Comparison of ENCODE assay signal across 35 cellular contexts in genomic region chr4:26447378-26447777, GRCh38. TPM values are rescaled to one million over a fixed set of nuclear protein-coding genes. Genes with fewer than 3 reads are reported as not detected.
"Had no signal": no experiment of that assay in that cellular context is flagged by ENCODE, and none has a peak within 500 bp of the region (broad histone marks: within the 10 kb centered on the region; RNA-seq: fewer than 3 reads in every experiment).

No MANE protein-coding gene starts in this region.

- H3K4me1 ChIP-seq: ascending aorta, esophagus muscularis mucosa, foreskin keratinocyte, gastrocnemius medialis, heart left ventricle had no signal

- H3K27ac ChIP-seq: ascending aorta, esophagus muscularis mucosa, foreskin keratinocyte, gastrocnemius medialis, heart left ventricle, VCaP had no signal

- H3K9me3 Mint-ChIP-seq: activated naive CD4-positive, alpha-beta T cell treated with anti-CD3 and anti-CD28 coated beads, Interleukin-2, amount 10 ng/mL, durations not matched to agents 7 days and 5 days; activated naive CD8-positive, alpha-beta T cell treated with anti-CD3 and anti-CD28 coated beads, Interleukin-2, amount 10 ng/mL, durations not matched to agents 7 days and 5 days; effector memory CD8-positive, alpha-beta T cell; T-helper 2 cell treated with Interferon-gamma antibody and Interleukin-4, amounts not matched to agents 5 μg/mL and 100 μg/mL, for 36 hours had no signal

- ATAC-seq: activated CD4-positive, CD25-positive, alpha-beta regulatory T cell treated with anti-CD3 and anti-CD28 coated beads, Interleukin-2, amount 50 U/mL, for 24 hours; activated CD8-positive, alpha-beta T cell treated with anti-CD3 and anti-CD28 coated beads for 36 hours; activated naive CD4-positive, alpha-beta T cell treated with anti-CD3 and anti-CD28 coated beads, Interleukin-2, amount 50 U/mL, for 72 hours; effector memory CD8-positive, alpha-beta T cell; foreskin keratinocyte; gastrocnemius medialis; heart left ventricle; T-helper 17 cell had no signal

- DNase-seq: activated B cell treated with CpG ODN at 0.5 μM for 24 hours; activated CD4-positive, alpha-beta T cell treated with anti-CD3 and anti-CD28 coated beads for 48 hours; activated CD4-positive, alpha-beta T cell treated with anti-CD3 and anti-CD28 coated beads, Interleukin-2, amount 50 U/mL, for 1 hour; activated CD4-positive, alpha-beta T cell treated with anti-CD3 and anti-CD28 coated beads, Interleukin-2, amount 50 U/mL, for 48 hours; activated CD8-positive, alpha-beta memory T cell treated with anti-CD3 and anti-CD28 coated beads for 24 hours; activated CD8-positive, alpha-beta T cell treated with anti-CD3 and anti-CD28 coated beads for 36 hours; activated gamma-delta T cell; activated naive CD4-positive, alpha-beta T cell; activated naive CD4-positive, alpha-beta T cell treated with anti-CD3 and anti-CD28 coated beads, Interleukin-2, amount 10 ng/mL, durations not matched to agents 7 days and 5 days; activated naive CD8-positive, alpha-beta T cell treated with anti-CD3 and anti-CD28 coated beads, Interleukin-2, amount 10 ng/mL, durations not matched to agents 7 days and 5 days; activated T-cell treated with anti-CD3 and anti-CD28 coated beads, Interleukin-2, amount 50 U/mL, for 1 hour; activated T-cell treated with anti-CD3 and anti-CD28 coated beads, Interleukin-2, amount 50 U/mL, for 48 hours; cortex of kidney; dermis blood vessel endothelial cell; effector CD4-positive, alpha-beta T cell; effector memory CD8-positive, alpha-beta T cell; erythroblast; foreskin keratinocyte; gastrocnemius medialis; glutamatergic neuron; heart left ventricle; hypothalamus; T-helper 17 cell; T1000 had no signal

- FAIRE-seq: bronchial epithelial cell, colon had no signal

- H3K27me3 ChIP-seq: ascending aorta, esophagus muscularis mucosa, gastrocnemius medialis, heart left ventricle had no signal

- H3K4me1 Mint-ChIP-seq: activated B cell treated with CpG ODN at 0.5 μM for 24 hours; activated naive CD4-positive, alpha-beta T cell treated with anti-CD3 and anti-CD28 coated beads, Interleukin-2, amount 10 ng/mL, durations not matched to agents 7 days and 5 days; activated naive CD8-positive, alpha-beta T cell treated with anti-CD3 and anti-CD28 coated beads, Interleukin-2, amount 10 ng/mL, durations not matched to agents 7 days and 5 days had no signal

- H3K27me3 Mint-ChIP-seq: activated CD8-positive, alpha-beta T cell treated with anti-CD3 and anti-CD28 coated beads for 36 hours; brain had no signal

- H3K36me3 Mint-ChIP-seq: activated naive CD4-positive, alpha-beta T cell treated with anti-CD3 and anti-CD28 coated beads, Interleukin-2, amount 10 ng/mL, durations not matched to agents 7 days and 5 days had no signal

- H3K27ac Mint-ChIP-seq: activated B cell treated with CpG ODN at 0.5 μM for 24 hours; activated CD8-positive, alpha-beta T cell treated with anti-CD3 and anti-CD28 coated beads for 36 hours; activated naive CD4-positive, alpha-beta T cell treated with anti-CD3 and anti-CD28 coated beads, Interleukin-2, amount 10 ng/mL, durations not matched to agents 7 days and 5 days; activated naive CD8-positive, alpha-beta T cell treated with anti-CD3 and anti-CD28 coated beads, Interleukin-2, amount 10 ng/mL, durations not matched to agents 7 days and 5 days; brain; effector memory CD8-positive, alpha-beta T cell; T-helper 17 cell; T-helper 2 cell treated with Interferon-gamma antibody and Interleukin-4, amounts not matched to agents 5 μg/mL and 100 μg/mL, for 36 hours had no signal

- H3K36me3 ChIP-seq: ascending aorta, esophagus muscularis mucosa, gastrocnemius medialis, heart left ventricle had no signal

- H3K4me3 Mint-ChIP-seq: activated B cell treated with CpG ODN at 0.5 μM for 24 hours; activated CD8-positive, alpha-beta T cell treated with anti-CD3 and anti-CD28 coated beads for 36 hours; activated naive CD4-positive, alpha-beta T cell treated with anti-CD3 and anti-CD28 coated beads, Interleukin-2, amount 10 ng/mL, durations not matched to agents 7 days and 5 days; activated naive CD8-positive, alpha-beta T cell treated with anti-CD3 and anti-CD28 coated beads, Interleukin-2, amount 10 ng/mL, durations not matched to agents 7 days and 5 days; brain; effector memory CD8-positive, alpha-beta T cell; T-helper 17 cell; T-helper 2 cell treated with Interferon-gamma antibody and Interleukin-4, amounts not matched to agents 5 μg/mL and 100 μg/mL, for 36 hours had no signal

- H3K9me3 ChIP-seq: gastrocnemius medialis had no signal

- H3K4me3 ChIP-seq: ascending aorta, esophagus muscularis mucosa, gastrocnemius medialis, heart left ventricle had no signal

RNA-seq across cellular contexts. Expression of gene CCKAR, which starts 42.9 kb away (rescaled TPM):
- total RNA-seq: activated B cell treated with CpG ODN at 0.5 μM for 24 hours; activated CD8-positive, alpha-beta T cell treated with anti-CD3 and anti-CD28 coated beads for 36 hours; activated naive CD4-positive, alpha-beta T cell treated with anti-CD3 and anti-CD28 coated beads, Interleukin-2, amount 50 U/mL, for 72 hours; activated naive CD8-positive, alpha-beta T cell treated with anti-CD3 and anti-CD28 coated beads, Interleukin-2, amount 10 ng/mL, durations not matched to agents 7 days and 5 days; ascending aorta; bronchial epithelial cell; cardiac septum; chondrocyte; dermis blood vessel endothelial cell; foreskin keratinocyte; gastrocnemius medialis; T-helper 17 cell had no signal
- polyA plus RNA-seq: foreskin keratinocyte, heart left ventricle had no signal
